22 cellular contexts compared by ENCODE assay signal in the genomic region with DNA sequence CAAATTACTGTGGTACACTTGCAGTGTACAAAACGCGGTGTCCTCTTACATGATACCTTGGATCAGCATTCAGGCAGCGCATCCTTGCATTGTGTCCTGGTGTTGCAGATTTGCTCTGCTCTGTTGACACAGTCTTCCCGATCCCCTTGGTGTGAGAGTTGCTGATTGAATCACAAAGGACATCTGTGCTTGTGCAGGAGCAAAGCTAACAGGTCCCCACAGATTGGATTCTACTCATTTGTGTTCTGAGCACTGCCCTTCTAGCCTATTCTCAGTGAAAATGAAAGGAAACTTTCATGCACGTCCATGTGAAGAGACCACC.
DNase-seq lines count a peak whose midpoint lies in the region; ATAC-seq and TF ChIP-seq lines count a peak whose summit lies in the region.
"Had no signal": no experiment of that assay in that cellular context is flagged by ENCODE, and none has a peak within 500 bp of the region (broad histone marks: within the 10 kb centered on the region; RNA-seq: fewer than 3 reads in every experiment).

No MANE protein-coding gene starts in this region.

- H3K9ac ChIP-seq in ES-I3 (ENCODE audit: low read depth, low read length) (peak overlapping the region; percentile 4; the same call in 1 of the 2 replicates), HUES48 (ENCODE audit: low read depth, low read length) (no peak overlapping the region), endodermal cell (ENCODE audit: extremely low read depth, low read length, poor library complexity, severe bottlenecking) (no peak overlapping the region)
- H3K9ac ChIP-seq: GM23248, KMS-11 had no signal

- no peaks in the 10 kb centered on the region for H3K27me3 Mint-ChIP-seq in endodermal cell (ENCODE audit: insufficient read depth)

- no peak for TF ChIP-seq CTCF in endodermal cell (conservative IDR thresholded peaks at IDR 0.05)
- no peak for TF ChIP-seq CTCF in lower lobe of right lung (IDR thresholded peaks at IDR 0.05)

- peak overlapping the region; percentile 65 for H3K27ac Mint-ChIP-seq in endodermal cell
- H3K27ac Mint-ChIP-seq: CD8-positive, alpha-beta memory T cell had no signal

- H3K4me1 ChIP-seq in ES-I3 (ENCODE audit: insufficient read depth, low read length) (peaks cover 45% of the 10 kb centered on the region), HUES48 (ENCODE audit: control insufficient read depth, insufficient read depth, low read length) (peaks cover 41% of the 10 kb centered on the region), endodermal cell (ENCODE audit: control insufficient read depth, insufficient read depth, low read length) (no peaks in the 10 kb centered on the region), lower lobe of right lung (no peaks in the 10 kb centered on the region)

- intact Hi-C loops in lower lobe of right lung (cut with DNase I) = no loop called here

- H3K4me3 Mint-ChIP-seq in endodermal cell = peak overlapping the region; percentile 35

- H3K9me3 Mint-ChIP-seq in endodermal cell = peaks cover 2% of the 10 kb centered on the region

- 39% methylated on average over 5 of the region's 5 CpGs; no CpG with 5 or more reads in 1 of the 2 experiments for WGBS in endodermal cell (ENCODE audit: insufficient coverage in 1 of 2, insufficient read length in 1 of 2), 2 experiments

- DNase-seq in NCI-H345 treated with DMSO at 0.1 percent for 48 hours (lab: John Stamatoyannopoulos, UW; ENCODE audit: unreplicated experiment) (peak; percentile 11), endodermal cell (peak; percentile 72), lower lobe of right lung (no peak), NCI-H1694 (lab: John Stamatoyannopoulos, UW) (no peak), DMS79 (lab: John Stamatoyannopoulos, UW) (no peak)
- DNase-seq: ACHN; C1 segment of cervical spinal cord; CD8-positive, alpha-beta memory T cell; DND-41; GDM1; GM23248; NCI-H1436; NCI-H2107; NCI-H226; NCI-H774; T-helper 1 cell; T-helper 9 cell had no signal

- no peaks in the 10 kb centered on the region for H3K36me3 ChIP-seq in ES-I3 (ENCODE audit: insufficient read depth, low read length)
- no peaks in the 10 kb centered on the region for H3K36me3 ChIP-seq in HUES48 (ENCODE audit: control insufficient read depth, insufficient read depth, low read length)
- H3K36me3 ChIP-seq in endodermal cell (ENCODE audit: control insufficient read depth, insufficient read depth, low read length) = no peaks in the 10 kb centered on the region
- no peaks in the 10 kb centered on the region for H3K36me3 ChIP-seq in lower lobe of right lung

- no peak for ATAC-seq in lower lobe of right lung
- no peak for ATAC-seq in HG02678 (IDR thresholded peaks at IDR 0.05; ENCODE audit: unreplicated experiment)

- no peaks in the 10 kb centered on the region for H3K27me3 ChIP-seq in HUES48 (ENCODE audit: control insufficient read depth, insufficient read depth, low read length)
- no peaks in the 10 kb centered on the region for H3K27me3 ChIP-seq in endodermal cell (ENCODE audit: control insufficient read depth, insufficient read depth, low read length, poor library complexity, severe bottlenecking)
- H3K27me3 ChIP-seq in lower lobe of right lung (ENCODE audit: low read depth) = no peaks in the 10 kb centered on the region

- H3K36me3 Mint-ChIP-seq in endodermal cell (ENCODE audit: low read depth) = no peaks in the 10 kb centered on the region
- H3K36me3 Mint-ChIP-seq: CD8-positive, alpha-beta memory T cell had no signal

- H3K9me3 ChIP-seq in ES-I3 (ENCODE audit: control insufficient read depth, insufficient read depth, low read length) (no peaks in the 10 kb centered on the region), HUES48 (ENCODE audit: control insufficient read depth, insufficient read depth, low read length) (no peaks in the 10 kb centered on the region), endodermal cell (ENCODE audit: control insufficient read depth, low read length) (no peaks in the 10 kb centered on the region), lower lobe of right lung (no peaks in the 10 kb centered on the region)

- H3K4me3 ChIP-seq in HUES48 (ENCODE audit: low read depth, low read length) = peak overlapping the region; percentile 5; the same call in 1 of the 2 replicates
- H3K4me3 ChIP-seq in endodermal cell (ENCODE audit: low read length) = no peak overlapping the region
- no peak overlapping the region for H3K4me3 ChIP-seq in lower lobe of right lung
- H3K4me3 ChIP-seq: GM23248 had no signal

- peak overlapping the region; percentile 5 for H3K27ac ChIP-seq in HUES48 (ENCODE audit: low read depth, low read length)
- H3K27ac ChIP-seq in endodermal cell (ENCODE audit: low read depth, low read length) = no peak overlapping the region
- H3K27ac ChIP-seq in lower lobe of right lung = no peak overlapping the region
- H3K27ac ChIP-seq: GM23248, KMS-11, RWPE1 had no signal

- peaks cover 24% of the 10 kb centered on the region for H3K4me1 Mint-ChIP-seq in endodermal cell
- H3K4me1 Mint-ChIP-seq: CD8-positive, alpha-beta memory T cell had no signal

Comparison
In these comparisons a context has a peak if more than half of its experiments do, and no peak if none do; other contexts are left out.
1. DNase-seq: peak in NCI-H345 treated with DMSO at 0.1 percent for 48 hours (single experiment) and endodermal cell (single experiment); none in lower lobe of right lung (single experiment), NCI-H1694 (single experiment) and DMS79 (single experiment).